1 cellular context compared by ENCODE assay signal in the genomic region with DNA sequence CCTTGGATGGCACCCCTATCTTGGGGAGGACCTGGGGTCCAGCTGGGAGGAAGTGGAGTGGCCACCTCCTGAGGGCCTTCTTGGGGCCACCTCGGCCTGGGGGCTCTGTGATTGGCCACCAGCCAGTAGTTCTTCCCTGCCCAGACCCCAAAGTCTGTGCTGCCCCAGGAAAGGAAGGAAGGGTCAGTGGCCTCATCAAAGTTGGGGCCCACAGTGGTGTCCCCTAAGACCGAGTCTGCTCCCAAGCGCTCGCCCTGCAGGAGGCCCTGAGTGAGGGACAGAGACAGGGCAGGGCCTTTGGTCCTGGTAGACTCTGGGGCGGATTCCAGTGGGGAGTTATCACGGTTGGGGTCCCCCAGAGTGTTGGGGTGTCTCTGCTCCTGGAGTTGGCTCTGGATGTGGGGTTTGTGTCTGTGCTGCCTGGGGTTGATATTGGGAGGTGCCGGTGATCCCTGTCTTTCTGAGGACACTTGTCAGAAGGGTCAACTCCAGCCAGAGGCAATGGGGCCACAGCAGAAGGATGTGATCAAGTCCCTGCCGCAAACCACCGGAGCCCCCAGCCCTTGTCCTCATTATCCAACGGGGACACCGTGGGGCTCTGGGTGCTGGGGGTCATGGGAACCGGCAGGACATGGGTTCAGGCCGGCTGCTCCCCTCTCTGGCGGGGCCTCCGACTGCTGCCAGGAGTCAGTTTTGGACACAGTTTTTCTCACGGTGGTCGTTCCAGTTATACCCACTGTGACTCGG.
TF ChIP-seq lines count a peak whose summit lies in the region.

No MANE protein-coding gene starts in this region.

TF ChIP-seq in HepG2, 621 proteins besides CTCF, POLR2A, EP300 and RAD21 (continued from another document):
- TF ChIP-seq, protein P1, sequence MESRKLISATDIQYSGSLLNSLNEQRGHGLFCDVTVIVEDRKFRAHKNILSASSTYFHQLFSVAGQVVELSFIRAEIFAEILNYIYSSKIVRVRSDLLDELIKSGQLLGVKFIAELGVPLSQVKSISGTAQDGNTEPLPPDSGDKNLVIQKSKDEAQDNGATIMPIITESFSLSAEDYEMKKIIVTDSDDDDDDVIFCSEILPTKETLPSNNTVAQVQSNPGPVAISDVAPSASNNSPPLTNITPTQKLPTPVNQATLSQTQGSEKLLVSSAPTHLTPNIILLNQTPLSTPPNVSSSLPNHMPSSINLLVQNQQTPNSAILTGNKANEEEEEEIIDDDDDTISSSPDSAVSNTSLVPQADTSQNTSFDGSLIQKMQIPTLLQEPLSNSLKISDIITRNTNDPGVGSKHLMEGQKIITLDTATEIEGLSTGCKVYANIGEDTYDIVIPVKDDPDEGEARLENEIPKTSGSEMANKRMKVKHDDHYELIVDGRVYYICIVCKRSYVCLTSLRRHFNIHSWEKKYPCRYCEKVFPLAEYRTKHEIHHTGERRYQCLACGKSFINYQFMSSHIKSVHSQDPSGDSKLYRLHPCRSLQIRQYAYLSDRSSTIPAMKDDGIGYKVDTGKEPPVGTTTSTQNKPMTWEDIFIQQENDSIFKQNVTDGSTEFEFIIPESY (CRISPR knock-in tag; IDR thresholded peaks at IDR 0.05): no peak
- TF ChIP-seq TOPORS (CRISPR knock-in tag; IDR thresholded peaks at IDR 0.05) (no peak), ZNF180 (CRISPR knock-in tag; IDR thresholded peaks at IDR 0.05; ENCODE audit: borderline replicate concordance, low read depth) (no peak), BRCA1 (CRISPR knock-in tag; IDR thresholded peaks at IDR 0.05) (no peak), ATM (IDR thresholded peaks at IDR 0.05; ENCODE audit: borderline replicate concordance) (no peak), KAT8 (CRISPR knock-in tag; IDR thresholded peaks at IDR 0.05) (no peak)
